Comparison of ENCODE assay signal across 8 cellular contexts in genomic region chr11:108008656-108009496, GRCh38. TPM values are rescaled to one million over a fixed set of nuclear protein-coding genes. Genes with fewer than 3 reads are reported as not detected.
DNase-seq lines count a peak whose midpoint lies in the region; ATAC-seq and TF ChIP-seq lines count a peak whose summit lies in the region.

CUL5 (plus strand) TSS chr11:108008898; CDS start chr11:108009349, 451 bp downstream.

- peak within 1 kb of the TSS; percentile 93 for H3K23ac ChIP-seq in neuronal stem cell (ENCODE audit: low read depth, low read length, poor library complexity)

- H3K4me3 ChIP-seq in HAP-1 (peak within 1 kb of the TSS; percentile 92), MG63 (peak within 1 kb of the TSS; percentile 86), neuronal stem cell (ENCODE audit: low read length in 2 of 2) (peak within 1 kb of the TSS; percentile 90 to 91)

- peak within 1 kb of the TSS; percentile 97 for H2BK5ac ChIP-seq in neuronal stem cell (ENCODE audit: low read length)

- H3K36me3 ChIP-seq in HAP-1 (replicated peaks) (peaks cover 7% of the 10 kb centered on the region), MG63 (peaks cover 17% of the 10 kb centered on the region), neuronal stem cell (replicated peaks in 1 of 2; ENCODE audit: control insufficient read depth in 2 of 2, insufficient read depth in 2 of 2, low read length in 2 of 2) (peaks cover 0 to 10% of the 10 kb centered on the region in 2 donors)

- H3K9me3 ChIP-seq in HAP-1 (no peaks in the 10 kb centered on the region), MG63 (no peaks in the 10 kb centered on the region), neuronal stem cell (replicated peaks in 1 of 2; ENCODE audit: control insufficient read depth in 2 of 2, insufficient read depth in 1 of 2, low read depth in 1 of 2, low read length in 2 of 2) (no peaks in the 10 kb centered on the region)

- H4K91ac ChIP-seq in neuronal stem cell (ENCODE audit: low read depth, low read length, poor library complexity) = peak within 1 kb of the TSS; percentile 76

- peak; percentile 90 for ATAC-seq in foreskin keratinocyte

- peak within 1 kb of the TSS; percentile 98 for H2AFZ ChIP-seq in neuronal stem cell (ENCODE audit: low read length)

- H2BK15ac ChIP-seq in neuronal stem cell (ENCODE audit: low read length) = peak within 1 kb of the TSS; percentile 82

- peaks cover 1% of the 10 kb centered on the region for H3K79me1 ChIP-seq in neuronal stem cell (ENCODE audit: low read depth, low read length)

- peak within 1 kb of the TSS; percentile 86 for H3K27ac ChIP-seq in foreskin keratinocyte
- H3K27ac ChIP-seq in neuronal stem cell (replicated peaks; ENCODE audit: low read length) = peak within 1 kb of the TSS; percentile 86

- in situ Hi-C loops in HAP-1 (cut with MboI; ENCODE audit: low sequenced_read_pairs) = loop anchor here (25.0 kb wide), 1 partner anchor 653 kb away; the partner anchor contains the start of gene DDX10

- peak within 1 kb of the TSS; percentile 68 for H4K8ac ChIP-seq in neuronal stem cell (ENCODE audit: low read depth, low read length)

- peak within 1 kb of the TSS; percentile 65 for H2BK120ac ChIP-seq in neuronal stem cell (ENCODE audit: low read depth, low read length)

- TF ChIP-seq CTCF in foreskin keratinocyte (conservative IDR thresholded peaks at IDR 0.05) = peak; percentile 95
- TF ChIP-seq CTCF in subcutaneous adipose tissue (IDR thresholded peaks at IDR 0.05; ENCODE audit: low read depth) = no peak

- no peak within 1 kb of the TSS for H3K4ac ChIP-seq in neuronal stem cell (ENCODE audit: low read length)

- DNase-seq in GM03348 (ENCODE audit: low spot score) = peak; percentile 97
- DNase-seq in HAP-1 (ENCODE audit: low spot score in 2 of 2) = peak; percentile 83 to 95
- DNase-seq in MG63 = peak; percentile 91
- peak; percentile 47 for DNase-seq in SHP77 treated with DMSO at 0.1 percent for 48 hours (lab: John Stamatoyannopoulos, UW)
- DNase-seq in activated gamma-delta T cell treated with anti-CD3 and anti-CD28 coated beads, Interleukin-2, amount 50 U/mL, for 16 hours (ENCODE audit: low read depth) = peak; percentile 82
- DNase-seq in foreskin keratinocyte = peak; percentile 69 to 82
- DNase-seq in neuronal stem cell (ENCODE audit: low spot score) = peak; percentile 92

- H2AK5ac ChIP-seq in neuronal stem cell (ENCODE audit: low read depth, low read length) = peak within 1 kb of the TSS; percentile 82

- peak within 1 kb of the TSS; percentile 74 for H3K4me2 ChIP-seq in neuronal stem cell (ENCODE audit: insufficient read depth, low read length, poor library complexity, severe bottlenecking)

- H2BK12ac ChIP-seq in neuronal stem cell (ENCODE audit: low read length) = no peak within 1 kb of the TSS

- H3K18ac ChIP-seq in neuronal stem cell (ENCODE audit: low read length) = peak within 1 kb of the TSS; percentile 99

- H3K27me3 ChIP-seq in HAP-1 (ENCODE audit: low read depth) (no peaks in the 10 kb centered on the region), MG63 (no peaks in the 10 kb centered on the region), foreskin keratinocyte (no peaks in the 10 kb centered on the region), neuronal stem cell (ENCODE audit: control insufficient read depth in 3 of 3, insufficient read depth in 3 of 3, low read depth in 1 of 3, low read length in 3 of 3) (no peaks in the 10 kb centered on the region)

- no CpG with 5 or more reads among the region's 72 CpGs for WGBS in neuronal stem cell (ENCODE audit: extremely low coverage in 2 of 2, insufficient read length in 2 of 2, insufficient replicate concordance in 1 of 2), 2 donors

- peak within 1 kb of the TSS; percentile 99 for H3K14ac ChIP-seq in neuronal stem cell (ENCODE audit: low read length)

- peak within 1 kb of the TSS; percentile 99 for H3K9ac ChIP-seq in neuronal stem cell (ENCODE audit: low read depth, low read length, poor library complexity)

- H3K4me1 ChIP-seq in HAP-1 (peaks cover 16% of the 10 kb centered on the region), foreskin keratinocyte (peaks cover 17% of the 10 kb centered on the region), neuronal stem cell (ENCODE audit: control insufficient read depth in 2 of 2, insufficient read depth in 1 of 2, low read depth in 1 of 2, low read length in 2 of 2) (peaks cover 0 to 14% of the 10 kb centered on the region in 2 donors)

RNA-seq across cellular contexts. Expression of gene CUL5, which starts in this region (rescaled TPM):
- total RNA-seq in MG63 (2014; rRNA removed; shearing (Covaris generic); ENCODE audit: low replicate concordance) = 21.7 and 28.9 TPM in 2 replicates
- 18.4 and 19.9 TPM in 2 replicates for total RNA-seq in foreskin keratinocyte
- 3.6 and 3.9 TPM in 2 replicates for polyA plus RNA-seq in foreskin keratinocyte
- polyA plus RNA-seq in neuronal stem cell (2013, experiment 1 of 2) = 23.0 TPM
- 24.0 TPM for polyA plus RNA-seq in neuronal stem cell (2013, experiment 2 of 2)
- 10 to 100 TPM; 20.4 to 41.6 (median 32.8) TPM for total RNA-seq in subcutaneous adipose tissue

Comparison
In these comparisons a context has a peak if more than half of its experiments do, and no peak if none do; other contexts are left out.
1. Peak in every context shown above with its lines: DNase-seq, ATAC-seq, H3K4me3 ChIP-seq and H3K27ac ChIP-seq.
2. DNase-seq: peak in every context shown above with its lines; median percentile 97 in GM03348; 92 in neuronal stem cell; 91 in MG63; 89 in HAP-1; 82 in activated gamma-delta T cell treated with anti-CD3 and anti-CD28 coated beads, Interleukin-2, amount 50 U/mL, for 16 hours; 76 in foreskin keratinocyte; 47 in SHP77 treated with DMSO at 0.1 percent for 48 hours.